21 cellular contexts compared by ENCODE assay signal in the genomic region with DNA sequence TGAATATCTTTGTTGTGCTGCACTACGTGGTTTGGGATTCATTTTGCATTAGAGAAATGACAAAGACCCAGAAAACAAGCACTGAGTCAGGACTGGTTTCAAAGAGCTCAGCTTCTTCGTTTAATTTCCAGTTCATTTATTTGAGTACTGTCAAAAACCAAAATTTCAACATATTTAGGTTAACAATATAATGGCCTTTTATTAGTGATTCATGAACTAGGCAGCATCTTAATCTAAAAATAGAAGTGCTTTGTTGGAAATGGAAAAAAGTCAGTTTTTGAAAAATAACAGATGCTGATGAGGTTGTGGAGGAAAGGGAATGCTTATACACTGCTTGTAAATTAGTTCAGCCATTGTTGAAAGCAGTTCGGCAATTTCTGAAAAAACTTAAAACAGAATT.
"Had no signal": no experiment of that assay in that cellular context is flagged by ENCODE, and none has a peak within 500 bp of the region (broad histone marks: within the 10 kb centered on the region; RNA-seq: fewer than 3 reads in every experiment).

No MANE protein-coding gene starts in this region.

- H3K27ac ChIP-seq: esophagus muscularis mucosa, gastrocnemius medialis, SK-N-MC, testis had no signal

- H3K27me3 ChIP-seq: ascending aorta, esophagus muscularis mucosa, gastrocnemius medialis, testis had no signal

- ATAC-seq: activated CD8-positive, alpha-beta T cell treated with anti-CD3 and anti-CD28 coated beads, Interleukin-2, amount 10 ng/mL, durations not matched to agents 7 days and 5 days; effector memory CD8-positive, alpha-beta T cell; gastrocnemius medialis; sciatic nerve; stimulated activated naive B cell treated with anti-CD40 and anti-IgM and Interleukin-4, amounts not matched to agents 10 μg/mL and 1 μg/mL and 100 μg/mL, for 72 hours; T-cell had no signal

- DNase-seq: activated CD4-positive, alpha-beta T cell treated with anti-CD3 and anti-CD28 coated beads for 1 hour; activated CD4-positive, alpha-beta T cell treated with anti-CD3 and anti-CD28 coated beads, Interleukin-2, amount 50 U/mL, for 1 hour; activated CD8-positive, alpha-beta T cell treated with anti-CD3 and anti-CD28 coated beads, Interleukin-2, amount 10 ng/mL, durations not matched to agents 7 days and 5 days; activated gamma-delta T cell; effector memory CD8-positive, alpha-beta T cell; gastrocnemius medialis; hippocampal formation; occipital lobe; posterior cingulate gyrus; stimulated activated CD4-positive, alpha-beta T cell treated with anti-CD3 and anti-CD28 coated beads, Interleukin-2, amount 100 ng/mL, for 48 hours; stimulated activated CD8-positive, alpha-beta memory T cell treated with anti-CD3 and anti-CD28 coated beads, Interleukin-4, amount 100 ng/mL, for 48 hours; stimulated activated naive B cell treated with anti-CD40 and anti-IgM and Interleukin-4, amounts not matched to agents 10 μg/mL and 1 μg/mL and 100 μg/mL, for 72 hours; T-cell; testis; trophoblast cell had no signal

- H3K4me1 ChIP-seq: gastrocnemius medialis, testis had no signal

- H3K4me3 ChIP-seq: ascending aorta, esophagus muscularis mucosa, gastrocnemius medialis, SK-N-MC, testis had no signal

- H3K36me3 ChIP-seq: ascending aorta, esophagus muscularis mucosa, gastrocnemius medialis had no signal

- FAIRE-seq: colon, TTC549 had no signal

- H3K9me3 ChIP-seq: ascending aorta, esophagus muscularis mucosa, gastrocnemius medialis, testis had no signal
